Comparison of ENCODE assay signal across 12 cellular contexts in the genomic region with DNA sequence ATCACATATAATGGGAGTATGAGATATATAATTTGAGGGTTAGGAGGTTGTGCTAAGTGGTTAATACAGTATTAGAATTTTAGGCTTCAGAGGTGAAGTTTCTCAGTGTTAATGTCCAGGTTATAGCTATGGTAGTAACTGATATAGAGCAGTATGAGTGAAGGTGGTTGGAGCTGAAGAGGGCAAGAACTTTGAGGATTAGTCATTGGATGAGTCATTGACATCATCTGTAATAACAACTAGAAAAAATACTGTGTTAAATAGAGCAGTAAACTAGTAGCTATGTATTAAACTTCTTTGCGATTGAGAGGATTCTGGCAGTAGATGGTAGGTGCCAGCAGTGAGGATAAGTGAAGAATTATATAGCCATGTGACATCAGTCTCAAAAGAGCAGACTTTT. TPM values are rescaled to one million over a fixed set of nuclear protein-coding genes. Genes with fewer than 3 reads are reported as not detected.
A peak's percentile ranks its signal among the peaks of the same experiment; 100 is the strongest.
DNase-seq lines count a peak whose midpoint lies in the region; ATAC-seq, FAIRE-seq and TF ChIP-seq lines count a peak whose summit lies in the region.
"Had no signal": no experiment of that assay in that cellular context is flagged by ENCODE, and none has a peak within 500 bp of the region (broad histone marks: within the 10 kb centered on the region; RNA-seq: fewer than 3 reads in every experiment).

No MANE protein-coding gene starts in this region.

- peaks cover 0 to 73% (median 13%) of the 10 kb centered on the region in 3 donors for H3K36me3 Mint-ChIP-seq in CD8-positive, alpha-beta memory T cell
- peaks cover 4 to 77% (median 18%) of the 10 kb centered on the region in 3 donors for H3K36me3 Mint-ChIP-seq in naive thymus-derived CD8-positive, alpha-beta T cell

- no peaks in the 10 kb centered on the region for H3K27me3 ChIP-seq in CD8-positive, alpha-beta memory T cell (ENCODE audit: insufficient read depth, low read length, poor library complexity, severe bottlenecking)
- H3K27me3 ChIP-seq in bronchial epithelial cell (ENCODE audit: control insufficient read depth, insufficient read depth, low read length) = no peaks in the 10 kb centered on the region
- H3K27me3 ChIP-seq: testis had no signal

- no peak overlapping the region for H3K4me3 ChIP-seq in CD8-positive, alpha-beta memory T cell (ENCODE audit: low read length)
- no peak overlapping the region for H3K4me3 ChIP-seq in bronchial epithelial cell (ENCODE audit: low read depth, low read length)
- H3K4me3 ChIP-seq: prostate gland, testis had no signal

- peaks cover 5 to 17% (median 9%) of the 10 kb centered on the region in 3 donors for H3K4me1 Mint-ChIP-seq in CD8-positive, alpha-beta memory T cell
- peaks cover 0 to 13% (median 8%) of the 10 kb centered on the region in 4 donors for H3K4me1 Mint-ChIP-seq in naive thymus-derived CD8-positive, alpha-beta T cell

- H3K9me3 Mint-ChIP-seq in CD8-positive, alpha-beta memory T cell = no peaks in the 10 kb centered on the region
- no peaks in the 10 kb centered on the region for H3K9me3 Mint-ChIP-seq in naive thymus-derived CD8-positive, alpha-beta T cell

- no peak for FAIRE-seq in bronchial epithelial cell (lab: Jason Lieb, UNC)

- peak overlapping the region in 7 of 8 donors; percentile 0 to 58 (median 21) for H3K27ac Mint-ChIP-seq in CD8-positive, alpha-beta memory T cell
- H3K27ac Mint-ChIP-seq in naive thymus-derived CD8-positive, alpha-beta T cell = peak overlapping the region in 8 of 10 donors; percentile 5 to 89 (median 40)

- POLR2A ChIA-PET in CD8-positive, alpha-beta memory T cell (lab: Charles Lee) = no interaction called here
- POLR2A ChIA-PET in naive thymus-derived CD8-positive, alpha-beta T cell (lab: Charles Lee) = no interaction called here

- H3K4me1 ChIP-seq in CD8-positive, alpha-beta memory T cell (ENCODE audit: insufficient read depth, low read length) = no peaks in the 10 kb centered on the region
- H3K4me1 ChIP-seq: prostate gland had no signal

- no peak overlapping the region for H3K27ac ChIP-seq in CD8-positive, alpha-beta memory T cell (ENCODE audit: low read depth, low read length)
- H3K27ac ChIP-seq: epithelial cell of prostate, prostate gland, testis had no signal

- DNase-seq in CD8-positive, alpha-beta memory T cell = no peak
- DNase-seq in LoVo (ENCODE audit: low spot score) = peak; percentile 62
- peak; percentile 89 for DNase-seq in bronchial epithelial cell (ENCODE audit: low read depth)
- no peak for DNase-seq in naive thymus-derived CD8-positive, alpha-beta T cell
- no peak for DNase-seq in islet precursor cell
- no peak for DNase-seq in NCI-H524 treated with DMSO at 0.1 percent for 48 hours (lab: John Stamatoyannopoulos, UW)
- DNase-seq: NCI-H510A had no signal

- H3K27me3 Mint-ChIP-seq in CD8-positive, alpha-beta memory T cell = no peaks in the 10 kb centered on the region
- no peaks in the 10 kb centered on the region for H3K27me3 Mint-ChIP-seq in naive thymus-derived CD8-positive, alpha-beta T cell

- no peak for TF ChIP-seq CTCF in bronchial epithelial cell (IDR thresholded peaks at IDR 0.05; ENCODE audit: insufficient read depth, low read length, severe bottlenecking)

- no peak for ATAC-seq in naive thymus-derived CD8-positive, alpha-beta T cell
- ATAC-seq in HG02642 (IDR thresholded peaks at IDR 0.05; ENCODE audit: poor library complexity, unreplicated experiment) (no peak), GM18498 (IDR thresholded peaks at IDR 0.05; ENCODE audit: unreplicated experiment) (no peak)

- H3K9me3 ChIP-seq in CD8-positive, alpha-beta memory T cell (ENCODE audit: low read length) = no peaks in the 10 kb centered on the region
- H3K9me3 ChIP-seq: prostate gland, testis had no signal

- H3K4me3 Mint-ChIP-seq in CD8-positive, alpha-beta memory T cell = no peak overlapping the region
- H3K4me3 Mint-ChIP-seq in naive thymus-derived CD8-positive, alpha-beta T cell = peak overlapping the region in 1 of 10 donors; percentile 15

- CTCF ChIA-PET in CD8-positive, alpha-beta memory T cell (lab: Charles Lee) = no interaction called here

- peaks cover 22% of the 10 kb centered on the region for H3K36me3 ChIP-seq in CD8-positive, alpha-beta memory T cell (ENCODE audit: insufficient read depth, low read length)
- peaks cover 5% of the 10 kb centered on the region for H3K36me3 ChIP-seq in bronchial epithelial cell (ENCODE audit: control insufficient read depth, insufficient read depth, low read length)
- H3K36me3 ChIP-seq: prostate gland had no signal

RNA-seq across cellular contexts. Expression of gene EIF3J, which starts 47.5 kb away (rescaled TPM):
- total RNA-seq in CD8-positive, alpha-beta memory T cell = 100 to 1,000 TPM; 167 to 186 TPM
- 24.9 TPM for polyA plus RNA-seq in CD8-positive, alpha-beta memory T cell
- total RNA-seq in bronchial epithelial cell = 40.5 and 52.4 TPM in 2 replicates
- 10 to 100 TPM; 70.9 to 77.4 TPM for total RNA-seq in naive thymus-derived CD8-positive, alpha-beta T cell
- 10 to 100 TPM; 15.3 to 18.4 (median 16.2) TPM for polyA plus RNA-seq in naive thymus-derived CD8-positive, alpha-beta T cell

Comparison
In these comparisons a context has a peak if more than half of its experiments do, and no peak if none do; other contexts are left out.
1. DNase-seq: peak in LoVo (single experiment) and bronchial epithelial cell (single experiment); none in CD8-positive, alpha-beta memory T cell (0 of 5), naive thymus-derived CD8-positive, alpha-beta T cell (0 of 10), islet precursor cell (single experiment) and NCI-H524 treated with DMSO at 0.1 percent for 48 hours (single experiment).